1 cellular context compared by ENCODE assay signal in genomic region chr7:140810830-140811556, GRCh38.
TF ChIP-seq lines count a peak whose summit lies in the region.

No MANE protein-coding gene starts in this region.

TF ChIP-seq in HepG2, 621 proteins besides CTCF, POLR2A, EP300 and RAD21 (continued from another document and continues in another):
- TF ChIP-seq TERF1 (CRISPR knock-in tag; IDR thresholded peaks at IDR 0.05) = no peak
- TF ChIP-seq ZNF768 (CRISPR knock-in tag; IDR thresholded peaks at IDR 0.05) = no peak
- no peak for TF ChIP-seq ZXDC (CRISPR knock-in tag; IDR thresholded peaks at IDR 0.05)
- no peak for TF ChIP-seq ZNF326 (CRISPR knock-in tag; IDR thresholded peaks at IDR 0.05; ENCODE audit: borderline replicate concordance)
- TF ChIP-seq MBD4 (IDR thresholded peaks at IDR 0.05; ENCODE audit: borderline replicate concordance, low read length) = no peak
- no peak for TF ChIP-seq TCF7 (IDR thresholded peaks at IDR 0.05; ENCODE audit: low read depth)
- no peak for TF ChIP-seq ZNF431 (CRISPR knock-in tag; IDR thresholded peaks at IDR 0.05; ENCODE audit: borderline replicate concordance, low read depth)
- TF ChIP-seq CBX1 (IDR thresholded peaks at IDR 0.05; ENCODE audit: low read depth) = no peak
- no peak for TF ChIP-seq TBX2 (CRISPR knock-in tag; IDR thresholded peaks at IDR 0.05; ENCODE audit: borderline replicate concordance)
- TF ChIP-seq ZSCAN5A (CRISPR knock-in tag; IDR thresholded peaks at IDR 0.05; ENCODE audit: borderline replicate concordance) = no peak
- TF ChIP-seq ZNF30 (CRISPR knock-in tag; IDR thresholded peaks at IDR 0.05) = no peak
- no peak for TF ChIP-seq SP4 (CRISPR knock-in tag; IDR thresholded peaks at IDR 0.05)
- TF ChIP-seq CENPX (CRISPR knock-in tag; IDR thresholded peaks at IDR 0.05) = no peak
- no peak for TF ChIP-seq ZBTB3 (CRISPR knock-in tag; IDR thresholded peaks at IDR 0.05; ENCODE audit: borderline replicate concordance, low read depth)
- TF ChIP-seq PLSCR1 (CRISPR knock-in tag; IDR thresholded peaks at IDR 0.05; ENCODE audit: borderline replicate concordance) = no peak
- TF ChIP-seq ARID5B (CRISPR knock-in tag; IDR thresholded peaks at IDR 0.05) = peak; percentile 35; the same call in 1 of the 2 replicates
- no peak for TF ChIP-seq RBM39 (IDR thresholded peaks at IDR 0.05; ENCODE audit: low read depth, low read length, poor library complexity, severe bottlenecking)
- no peak for TF ChIP-seq CSRNP1 (CRISPR knock-in tag; IDR thresholded peaks at IDR 0.05)
- TF ChIP-seq ZBTB34 (CRISPR knock-in tag; IDR thresholded peaks at IDR 0.05) = no peak
- TF ChIP-seq AKNA (CRISPR knock-in tag; IDR thresholded peaks at IDR 0.05; ENCODE audit: borderline replicate concordance) = no peak
- no peak for TF ChIP-seq HNRNPUL1 (IDR thresholded peaks at IDR 0.05; ENCODE audit: low read depth, low read length)
- no peak for TF ChIP-seq ZNF235 (CRISPR knock-in tag; IDR thresholded peaks at IDR 0.05; ENCODE audit: borderline replicate concordance)
- TF ChIP-seq EEA1 (CRISPR knock-in tag; IDR thresholded peaks at IDR 0.05; ENCODE audit: borderline replicate concordance) = no peak
- TF ChIP-seq ZNF207 (IDR thresholded peaks at IDR 0.05; ENCODE audit: borderline replicate concordance) = no peak
- TF ChIP-seq ZNF790 (CRISPR knock-in tag; IDR thresholded peaks at IDR 0.05; ENCODE audit: borderline replicate concordance) = no peak
- no peak for TF ChIP-seq ATF1 (CRISPR knock-in tag; IDR thresholded peaks at IDR 0.05)
- TF ChIP-seq GPN1 (CRISPR knock-in tag; IDR thresholded peaks at IDR 0.05; ENCODE audit: borderline replicate concordance) = no peak
- 0 out of 2 replicates have a peak, but pooled peaks have one; percentile 19 for TF ChIP-seq ZBTB25 (CRISPR knock-in tag; IDR thresholded peaks at IDR 0.05)
- TF ChIP-seq HOXA3 (CRISPR knock-in tag; IDR thresholded peaks at IDR 0.05) = no peak
- TF ChIP-seq CREB3 (CRISPR knock-in tag; IDR thresholded peaks at IDR 0.05) = no peak
- TF ChIP-seq ZNF800 (CRISPR knock-in tag; IDR thresholded peaks at IDR 0.05) = no peak
- no peak for TF ChIP-seq ZBTB8A (CRISPR knock-in tag; IDR thresholded peaks at IDR 0.05; ENCODE audit: borderline replicate concordance, low read depth)
- TF ChIP-seq JUNB (CRISPR knock-in tag; IDR thresholded peaks at IDR 0.05; ENCODE audit: borderline replicate concordance) = no peak
- no peak for TF ChIP-seq SOX6 (IDR thresholded peaks at IDR 0.05)
- TF ChIP-seq SOX6 (CRISPR knock-in tag; IDR thresholded peaks at IDR 0.05) = no peak
- TF ChIP-seq FLYWCH1 (CRISPR knock-in tag; IDR thresholded peaks at IDR 0.05) = no peak
